ENCODE assay signal across 8 cellular contexts in the genomic region with DNA sequence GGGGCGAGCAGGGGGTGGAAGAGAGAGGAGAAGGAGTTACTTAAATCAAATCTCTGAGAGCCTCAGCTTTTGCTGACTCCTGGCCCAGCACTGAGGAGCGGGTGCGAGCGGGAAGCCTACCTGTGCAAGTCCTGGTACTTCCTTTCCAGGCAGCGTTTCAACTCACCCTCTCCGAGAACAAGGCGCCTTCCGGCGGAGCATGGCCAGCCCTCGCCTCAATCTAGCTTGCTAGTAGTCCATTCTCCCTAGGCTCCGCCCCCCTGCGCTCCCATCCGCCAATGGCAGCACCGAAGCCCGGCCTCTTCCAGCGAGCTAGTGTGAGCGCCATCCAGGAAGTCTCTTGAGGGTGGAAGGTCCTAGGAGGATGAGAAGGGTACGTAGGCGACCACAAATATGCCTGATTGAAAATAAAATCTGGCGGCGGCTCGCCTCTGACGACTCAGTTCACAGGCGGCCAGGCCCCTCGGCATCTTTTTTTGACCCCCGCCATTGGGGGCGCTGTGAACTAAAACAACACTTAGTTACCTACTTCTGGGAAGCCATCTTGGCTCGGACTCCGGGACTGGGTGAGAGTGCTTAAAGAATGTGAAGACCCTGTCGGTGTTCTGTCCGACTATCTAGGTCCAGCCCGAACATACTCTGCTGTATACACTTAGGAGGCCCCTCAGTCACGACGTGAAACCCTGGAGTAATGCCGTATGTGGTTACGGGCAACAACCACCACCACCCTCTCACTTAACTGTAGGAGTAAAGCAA. TPM values are rescaled to one million over a fixed set of nuclear protein-coding genes. Genes with fewer than 3 reads are reported as not detected.
DNase-seq lines count a peak whose midpoint lies in the region; ATAC-seq and TF ChIP-seq lines count a peak whose summit lies in the region.

A gene with protein sequence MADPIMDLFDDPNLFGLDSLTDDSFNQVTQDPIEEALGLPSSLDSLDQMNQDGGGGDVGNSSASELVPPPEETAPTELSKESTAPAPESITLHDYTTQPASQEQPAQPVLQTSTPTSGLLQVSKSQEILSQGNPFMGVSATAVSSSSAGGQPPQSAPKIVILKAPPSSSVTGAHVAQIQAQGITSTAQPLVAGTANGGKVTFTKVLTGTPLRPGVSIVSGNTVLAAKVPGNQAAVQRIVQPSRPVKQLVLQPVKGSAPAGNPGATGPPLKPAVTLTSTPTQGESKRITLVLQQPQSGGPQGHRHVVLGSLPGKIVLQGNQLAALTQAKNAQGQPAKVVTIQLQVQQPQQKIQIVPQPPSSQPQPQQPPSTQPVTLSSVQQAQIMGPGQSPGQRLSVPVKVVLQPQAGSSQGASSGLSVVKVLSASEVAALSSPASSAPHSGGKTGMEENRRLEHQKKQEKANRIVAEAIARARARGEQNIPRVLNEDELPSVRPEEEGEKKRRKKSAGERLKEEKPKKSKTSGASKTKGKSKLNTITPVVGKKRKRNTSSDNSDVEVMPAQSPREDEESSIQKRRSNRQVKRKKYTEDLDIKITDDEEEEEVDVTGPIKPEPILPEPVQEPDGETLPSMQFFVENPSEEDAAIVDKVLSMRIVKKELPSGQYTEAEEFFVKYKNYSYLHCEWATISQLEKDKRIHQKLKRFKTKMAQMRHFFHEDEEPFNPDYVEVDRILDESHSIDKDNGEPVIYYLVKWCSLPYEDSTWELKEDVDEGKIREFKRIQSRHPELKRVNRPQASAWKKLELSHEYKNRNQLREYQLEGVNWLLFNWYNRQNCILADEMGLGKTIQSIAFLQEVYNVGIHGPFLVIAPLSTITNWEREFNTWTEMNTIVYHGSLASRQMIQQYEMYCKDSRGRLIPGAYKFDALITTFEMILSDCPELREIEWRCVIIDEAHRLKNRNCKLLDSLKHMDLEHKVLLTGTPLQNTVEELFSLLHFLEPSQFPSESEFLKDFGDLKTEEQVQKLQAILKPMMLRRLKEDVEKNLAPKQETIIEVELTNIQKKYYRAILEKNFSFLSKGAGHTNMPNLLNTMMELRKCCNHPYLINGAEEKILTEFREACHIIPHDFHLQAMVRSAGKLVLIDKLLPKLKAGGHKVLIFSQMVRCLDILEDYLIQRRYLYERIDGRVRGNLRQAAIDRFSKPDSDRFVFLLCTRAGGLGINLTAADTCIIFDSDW (N-terminal part only) (minus strand): TSS at position 212 of the 756 bp plus-strand sequence. CDS start 24,480 bp downstream, outside the sequence.

- peak within 1 kb of the TSS; percentile 90 for H3K4me3 ChIP-seq in LNCaP clone FGC (ENCODE audit: low read depth, low read length)
- peak within 1 kb of the TSS; percentile 68 for H3K4me3 ChIP-seq in RWPE2 (ENCODE audit: severe bottlenecking)

- H3K27me3 ChIP-seq in RWPE2 (ENCODE audit: insufficient read depth, poor library complexity, severe bottlenecking): no peaks in the 10 kb centered on the region

- H3K27ac ChIP-seq in RWPE2 (ENCODE audit: poor library complexity, severe bottlenecking): peak within 1 kb of the TSS; percentile 73

- no peaks in the 10 kb centered on the region for H3K9me3 ChIP-seq in RWPE2 (ENCODE audit: severe bottlenecking)

- peaks cover 16% of the 10 kb centered on the region for H3K4me1 ChIP-seq in RWPE2 (ENCODE audit: insufficient read depth, poor library complexity, severe bottlenecking)

- H3K4me3 Mint-ChIP-seq in natural killer cell treated with Interleukin-12 subunit alpha and Interleukin-12 subunit beta and Interleukin-15 and Interleukin-18, amount 100 ng/mL, for 72 hours: peak within 1 kb of the TSS; percentile 92
- H3K4me3 Mint-ChIP-seq in stimulated activated naive CD8-positive, alpha-beta T cell treated with anti-CD3 and anti-CD28 coated beads, Interleukin-15, Interleukin-2, amounts not matched to agents 100 ng/mL and 50 ng/mL, for 24 hours: peak within 1 kb of the TSS; percentile 95

- DNase-seq in EL (peak; percentile 100), GOT3 (lab: John Stamatoyannopoulos, UW) (peak; percentile 92), LNCaP clone FGC (ENCODE audit: low read depth) (peak; percentile 100), RWPE2 (ENCODE audit: low spot score) (peak; percentile 100), fibroblast of peridontal ligament (ENCODE audit: extremely low read depth) (peak; percentile 100)
- peak; percentile 98 for DNase-seq in activated T-helper 9 cell treated with anti-CD3 and anti-CD28 coated beads, Interleukin-2, amount 50 U/mL, for 16 hours (ENCODE audit: low read depth)
- peak; percentile 100 for DNase-seq in natural killer cell treated with Interleukin-12 subunit alpha and Interleukin-12 subunit beta and Interleukin-15 and Interleukin-18, amount 100 ng/mL, for 72 hours (ENCODE audit: low spot score)

- peak within 1 kb of the TSS; percentile 95 to 99 for H3K27ac Mint-ChIP-seq in natural killer cell treated with Interleukin-12 subunit alpha and Interleukin-12 subunit beta and Interleukin-15 and Interleukin-18, amount 100 ng/mL, for 72 hours
- peak within 1 kb of the TSS; percentile 98 for H3K27ac Mint-ChIP-seq in stimulated activated naive CD8-positive, alpha-beta T cell treated with anti-CD3 and anti-CD28 coated beads, Interleukin-15, Interleukin-2, amounts not matched to agents 100 ng/mL and 50 ng/mL, for 24 hours

- H3K36me3 ChIP-seq in RWPE2 (ENCODE audit: low read depth): peaks cover 22% of the 10 kb centered on the region

- H3K9me3 Mint-ChIP-seq in natural killer cell treated with Interleukin-12 subunit alpha and Interleukin-12 subunit beta and Interleukin-15 and Interleukin-18, amount 100 ng/mL, for 72 hours: no peaks in the 10 kb centered on the region
- no peaks in the 10 kb centered on the region for H3K9me3 Mint-ChIP-seq in stimulated activated naive CD8-positive, alpha-beta T cell treated with anti-CD3 and anti-CD28 coated beads, Interleukin-15, Interleukin-2, amounts not matched to agents 100 ng/mL and 50 ng/mL, for 24 hours

- no peaks in the 10 kb centered on the region for H3K27me3 Mint-ChIP-seq in natural killer cell treated with Interleukin-12 subunit alpha and Interleukin-12 subunit beta and Interleukin-15 and Interleukin-18, amount 100 ng/mL, for 72 hours
- H3K27me3 Mint-ChIP-seq in stimulated activated naive CD8-positive, alpha-beta T cell treated with anti-CD3 and anti-CD28 coated beads, Interleukin-15, Interleukin-2, amounts not matched to agents 100 ng/mL and 50 ng/mL, for 24 hours: no peaks in the 10 kb centered on the region

- TF ChIP-seq CTCF in LNCaP clone FGC (IDR thresholded peaks at IDR 0.05; ENCODE audit: control insufficient read depth, extremely low read depth, insufficient read depth) (peak; percentile 65), RWPE2 (IDR thresholded peaks at IDR 0.05; ENCODE audit: poor library complexity, severe bottlenecking) (peak; percentile 93)

- H3K4me1 Mint-ChIP-seq in natural killer cell treated with Interleukin-12 subunit alpha and Interleukin-12 subunit beta and Interleukin-15 and Interleukin-18, amount 100 ng/mL, for 72 hours (ENCODE audit: low read depth in 2 of 2): peaks cover 21 to 27% of the 10 kb centered on the region in 2 donors
- peaks cover 37% of the 10 kb centered on the region for H3K4me1 Mint-ChIP-seq in stimulated activated naive CD8-positive, alpha-beta T cell treated with anti-CD3 and anti-CD28 coated beads, Interleukin-15, Interleukin-2, amounts not matched to agents 100 ng/mL and 50 ng/mL, for 24 hours (ENCODE audit: low read depth)

- ATAC-seq in RWPE2 (ENCODE audit: low read depth): peak; percentile 97
- peak; percentile 100 for ATAC-seq in natural killer cell treated with Interleukin-12 subunit alpha and Interleukin-12 subunit beta and Interleukin-15 and Interleukin-18, amount 100 ng/mL, for 72 hours

- H3K36me3 Mint-ChIP-seq in natural killer cell treated with Interleukin-12 subunit alpha and Interleukin-12 subunit beta and Interleukin-15 and Interleukin-18, amount 100 ng/mL, for 72 hours: peaks cover 11% of the 10 kb centered on the region
- peaks cover 39% of the 10 kb centered on the region for H3K36me3 Mint-ChIP-seq in stimulated activated naive CD8-positive, alpha-beta T cell treated with anti-CD3 and anti-CD28 coated beads, Interleukin-15, Interleukin-2, amounts not matched to agents 100 ng/mL and 50 ng/mL, for 24 hours (ENCODE audit: low read depth)

RNA-seq across cellular contexts. Expression of the gene that starts here (rescaled TPM):
- 100 to 1,000 TPM; 118 to 147 TPM for total RNA-seq in natural killer cell treated with Interleukin-12 subunit alpha and Interleukin-12 subunit beta and Interleukin-15 and Interleukin-18, amount 100 ng/mL, for 72 hours

Comparison
In these comparisons a context has a peak if more than half of its experiments do, and no peak if none do; other contexts are left out.
1. Peak in every context shown above with its lines: DNase-seq, ATAC-seq, H3K4me3 ChIP-seq and H3K27ac ChIP-seq.